ENCODE assay signal across 26 cellular contexts in genomic region chr18:77977331-77977730, GRCh38.
DNase-seq lines count a peak whose midpoint lies in the region; ATAC-seq, FAIRE-seq and TF ChIP-seq lines count a peak whose summit lies in the region.
"Had no signal": no experiment of that assay in that cellular context is flagged by ENCODE, and none has a peak within 500 bp of the region (broad histone marks: within the 10 kb centered on the region; RNA-seq: fewer than 3 reads in every experiment).

No MANE protein-coding gene starts in this region.

- intact Hi-C loops in K562 (cut with micrococcal nuclease) (no loop called here), esophagus muscularis mucosa (cut with DNase I) (no loop called here)

- H3K27ac Mint-ChIP-seq in astrocyte (ENCODE audit: unreplicated experiment): peak overlapping the region; percentile 60
- no peak overlapping the region for H3K27ac Mint-ChIP-seq in activated CD4-positive, alpha-beta memory T cell treated with anti-CD3 and anti-CD28 coated beads, Interleukin-2, amount 10 ng/mL, durations not matched to agents 7 days and 5 days
- H3K27ac Mint-ChIP-seq: CD4-positive, alpha-beta memory T cell; CD4-positive, CD25-positive, alpha-beta regulatory T cell had no signal

- TF ChIP-seq EP300 in K562 (IDR thresholded peaks at IDR 0.05; ENCODE audit: low read length) (no peak), esophagus muscularis mucosa (IDR thresholded peaks at IDR 0.05) (no peak)

- H3K4me2 ChIP-seq in astrocyte (ENCODE audit: low read length) (no peak overlapping the region), K562 (ENCODE audit: insufficient read depth, low read length) (no peak overlapping the region)
- H3K4me2 ChIP-seq: BLaER1 had no signal

- DNase-seq in astrocyte (ENCODE audit: low read depth) (no peak), K562 (ENCODE audit: extremely low read depth in 1 of 4, low spot score in 3 of 4) (no peak), esophagus muscularis mucosa (ENCODE audit: extremely low spot score) (peak; percentile 91), C1 segment of cervical spinal cord (lab: John Stamatoyannopoulos, UW) (no peak)
- DNase-seq in activated CD4-positive, alpha-beta memory T cell treated with anti-CD3 and anti-CD28 coated beads, Interleukin-2, amount 10 ng/mL, durations not matched to agents 7 days and 5 days: no peak
- DNase-seq: 8988T; ACHN; BE2C; CD4-positive, alpha-beta memory T cell; CD4-positive, CD25-positive, alpha-beta regulatory T cell; CD8-positive, alpha-beta memory T cell; COR-L47; DMS 273 treated with DMSO at 0.1 percent for 48 hours; DMS153; DMS53; DMS79; DND-41; EL; GDM1 had no signal

- CTCF ChIA-PET in K562 (lab: Yijun Ruan, JAX; ENCODE audit: low intra/inter-chr PET ratio): no interaction called here
- CTCF ChIA-PET in activated CD4-positive, alpha-beta memory T cell treated with anti-CD3 and anti-CD28 coated beads, Interleukin-2, amount 10 ng/mL, durations not matched to agents 7 days and 5 days (lab: Charles Lee): no interaction called here

- H3K4me3 ChIP-seq in astrocyte (ENCODE audit: insufficient read depth, low read depth, low read length) (no peak overlapping the region), K562 (no peak overlapping the region), esophagus muscularis mucosa (no peak overlapping the region)
- H3K4me3 ChIP-seq: BLaER1, GM12878 had no signal

- H3K9me3 ChIP-seq in astrocyte (ENCODE audit: insufficient read depth, low read depth, low read length): peaks cover 18% of the 10 kb centered on the region
- H3K9me3 ChIP-seq in K562 (replicated peaks; ENCODE audit: control insufficient read depth, insufficient read depth, low read depth, low read length): no peaks in the 10 kb centered on the region; the same call in 1 of the 2 replicates
- no peaks in the 10 kb centered on the region for H3K9me3 ChIP-seq in esophagus muscularis mucosa
- H3K9me3 ChIP-seq: BE2C had no signal

- FAIRE-seq in astrocyte (lab: Jason Lieb, UNC) (no peak), K562 (lab: Jason Lieb, UNC) (no peak)
- FAIRE-seq: A204.1, GM12878, GM12892, GM19239 had no signal

- H3K79me2 ChIP-seq in astrocyte (ENCODE audit: insufficient read depth, low read length) (no peaks in the 10 kb centered on the region), K562 (ENCODE audit: control insufficient read depth, insufficient read depth, low read length) (peaks cover 81% of the 10 kb centered on the region)

- no peak overlapping the region for H3K4me3 Mint-ChIP-seq in astrocyte (ENCODE audit: unreplicated experiment)
- H3K4me3 Mint-ChIP-seq in activated CD4-positive, alpha-beta memory T cell treated with anti-CD3 and anti-CD28 coated beads, Interleukin-2, amount 10 ng/mL, durations not matched to agents 7 days and 5 days: no peak overlapping the region
- H3K4me3 Mint-ChIP-seq: CD4-positive, alpha-beta memory T cell; CD4-positive, CD25-positive, alpha-beta regulatory T cell; CD8-positive, alpha-beta memory T cell had no signal

- H3K36me3 Mint-ChIP-seq in astrocyte (ENCODE audit: low read depth, unreplicated experiment): no peaks in the 10 kb centered on the region
- no peaks in the 10 kb centered on the region for H3K36me3 Mint-ChIP-seq in activated CD4-positive, alpha-beta memory T cell treated with anti-CD3 and anti-CD28 coated beads, Interleukin-2, amount 10 ng/mL, durations not matched to agents 7 days and 5 days (ENCODE audit: low read depth)
- H3K36me3 Mint-ChIP-seq: CD4-positive, alpha-beta memory T cell; CD4-positive, CD25-positive, alpha-beta regulatory T cell; CD8-positive, alpha-beta memory T cell had no signal

- H4K20me1 ChIP-seq in astrocyte (ENCODE audit: insufficient read depth, low read length): no peaks in the 10 kb centered on the region
- peaks cover 21% of the 10 kb centered on the region for H4K20me1 ChIP-seq in K562 (replicated peaks; ENCODE audit: control insufficient read depth, insufficient read depth, low read length)
- H4K20me1 ChIP-seq: BLaER1 had no signal

- no peak overlapping the region for H2AFZ ChIP-seq in astrocyte (ENCODE audit: low read depth, low read length)
- no peak overlapping the region for H2AFZ ChIP-seq in K562 (ENCODE audit: low read depth, low read length)

- H3K9ac ChIP-seq in astrocyte (ENCODE audit: low read length) (no peak overlapping the region), K562 (ENCODE audit: insufficient read depth in 1 of 2, low read depth in 2 of 2, low read length in 2 of 2) (no peak overlapping the region; a peak in 1 of 4 replicates)
- H3K9ac ChIP-seq: BLaER1 had no signal

- TF ChIP-seq RAD21 in K562 (CRISPR knock-in tag; conservative IDR thresholded peaks at IDR 0.05 in 1 of 2, IDR thresholded peaks at IDR 0.05 in 1 of 2): no peak

- H3K27me3 Mint-ChIP-seq in astrocyte (ENCODE audit: low read depth, unreplicated experiment): no peaks in the 10 kb centered on the region
- no peaks in the 10 kb centered on the region for H3K27me3 Mint-ChIP-seq in activated CD4-positive, alpha-beta memory T cell treated with anti-CD3 and anti-CD28 coated beads, Interleukin-2, amount 10 ng/mL, durations not matched to agents 7 days and 5 days
- H3K27me3 Mint-ChIP-seq: CD4-positive, alpha-beta memory T cell; CD4-positive, CD25-positive, alpha-beta regulatory T cell had no signal

- no peaks in the 10 kb centered on the region for H3K9me1 ChIP-seq in K562 (ENCODE audit: control insufficient read depth, insufficient read depth, low read length)

- H3K4me1 Mint-ChIP-seq in astrocyte (ENCODE audit: low read depth, unreplicated experiment): no peaks in the 10 kb centered on the region
- no peaks in the 10 kb centered on the region for H3K4me1 Mint-ChIP-seq in activated CD4-positive, alpha-beta memory T cell treated with anti-CD3 and anti-CD28 coated beads, Interleukin-2, amount 10 ng/mL, durations not matched to agents 7 days and 5 days
- H3K4me1 Mint-ChIP-seq: CD4-positive, alpha-beta memory T cell; CD8-positive, alpha-beta memory T cell had no signal

- TF ChIP-seq POLR2A in K562 (conservative IDR thresholded peaks at IDR 0.05) (0 out of 2 replicates have a peak, but pooled peaks have one; percentile 29), esophagus muscularis mucosa (IDR thresholded peaks at IDR 0.05; ENCODE audit: low read depth) (no peak)

- no peaks in the 10 kb centered on the region for H3K36me3 ChIP-seq in astrocyte (ENCODE audit: insufficient read depth, low read length)
- peaks cover 99% of the 10 kb centered on the region for H3K36me3 ChIP-seq in K562 (ENCODE audit: control insufficient read depth, insufficient read depth, low read length)
- H3K36me3 ChIP-seq in esophagus muscularis mucosa: no peaks in the 10 kb centered on the region
- H3K36me3 ChIP-seq: BE2C, BLaER1 had no signal

- TF ChIP-seq CTCF in astrocyte (IDR thresholded peaks at IDR 0.05; ENCODE audit: insufficient read depth, low read depth, low read length): no peak
- TF ChIP-seq CTCF in K562 (IDR thresholded peaks at IDR 0.05 in 2 of 3, conservative IDR thresholded peaks at IDR 0.05 in 1 of 3; ENCODE audit: insufficient read depth in 2 of 3, low read depth in 1 of 3, low read length in 3 of 3): no peak
- no peak for TF ChIP-seq CTCF in esophagus muscularis mucosa (IDR thresholded peaks at IDR 0.05)

- peaks cover 17% of the 10 kb centered on the region for H3K9me3 Mint-ChIP-seq in astrocyte (ENCODE audit: unreplicated experiment)
- peaks cover 18% of the 10 kb centered on the region for H3K9me3 Mint-ChIP-seq in activated CD4-positive, alpha-beta memory T cell treated with anti-CD3 and anti-CD28 coated beads, Interleukin-2, amount 10 ng/mL, durations not matched to agents 7 days and 5 days

- POLR2A ChIA-PET in K562 (lab: Yijun Ruan, JAX): interaction anchor here (0.6 kb wide), 1 partner anchor 727 kb away, joined by 3 read pairs; no protein-coding TSS in a partner anchor
- POLR2A ChIA-PET in activated CD4-positive, alpha-beta memory T cell treated with anti-CD3 and anti-CD28 coated beads, Interleukin-2, amount 10 ng/mL, durations not matched to agents 7 days and 5 days (lab: Charles Lee): no interaction called here

- H3K27ac ChIP-seq in astrocyte (ENCODE audit: low read depth, low read length) (no peak overlapping the region), K562 (ENCODE audit: extremely low read depth, low read depth, low read length) (no peak overlapping the region), esophagus muscularis mucosa (replicated peaks in 1 of 4) (no peak overlapping the region)
- H3K27ac ChIP-seq: BLaER1, C4-2B had no signal

- H3K4me1 ChIP-seq in astrocyte (ENCODE audit: insufficient read depth, low read length): no peaks in the 10 kb centered on the region
- H3K4me1 ChIP-seq in K562 (replicated peaks in 1 of 2; ENCODE audit: control insufficient read depth in 2 of 2, insufficient read depth in 2 of 2, low read length in 2 of 2): peaks cover 0 to 8% of the 10 kb centered on the region in 2 experiments; a peak in 3 of 5 replicates
- no peaks in the 10 kb centered on the region for H3K4me1 ChIP-seq in esophagus muscularis mucosa
- H3K4me1 ChIP-seq: BE2C, BLaER1 had no signal

- H3K27me3 ChIP-seq in astrocyte (ENCODE audit: insufficient read depth, low read length) (no peaks in the 10 kb centered on the region), K562 (ENCODE audit: control insufficient read depth in 2 of 2, insufficient read depth in 2 of 2, low read length in 2 of 2) (no peaks in the 10 kb centered on the region), esophagus muscularis mucosa (no peaks in the 10 kb centered on the region)
- H3K27me3 ChIP-seq: BE2C, BLaER1 had no signal

- ATAC-seq in K562 (no peak), GM18502 (IDR thresholded peaks at IDR 0.05; ENCODE audit: poor library complexity, unreplicated experiment) (no peak)
- ATAC-seq: GM12878 had no signal

- BruUV-seq in K562 (replicated peaks; lab: Mats Ljungman, UMichigan): no TSS peak

- in situ Hi-C loops in K562 (cut with MboI): no loop called here

- 90% methylated on average over 8 of the region's 11 CpGs for WGBS in K562 (ENCODE audit: insufficient coverage, low coverage, missing lambda C conversion rate)
- WGBS in esophagus muscularis mucosa: 92% methylated on average over 10 of the region's 11 CpGs

TF ChIP-seq in K562, 482 proteins besides CTCF, POLR2A, EP300 and RAD21:
- TF ChIP-seq ZKSCAN8 (CRISPR knock-in tag; IDR thresholded peaks at IDR 0.05) (no peak), SUPT5H (IDR thresholded peaks at IDR 0.05) (0 out of 2 replicates have a peak, but pooled peaks have one; percentile 45), RBFOX2 (IDR thresholded peaks at IDR 0.05; ENCODE audit: low read depth, low read length) (peak; percentile 31; the same call in 1 of the 2 replicates), POLR2AphosphoS2 (IDR thresholded peaks at IDR 0.05; ENCODE audit: low read length) (0 out of 2 replicates have a peak, but pooled peaks have one; percentile 19)
